ENCODE assay signal across 24 cellular contexts in genomic region chr5:142286111-142286510, GRCh38.
"Had no signal": no experiment of that assay in that cellular context is flagged by ENCODE, and none has a peak within 500 bp of the region (broad histone marks: within the 10 kb centered on the region; RNA-seq: fewer than 3 reads in every experiment).

No MANE protein-coding gene starts in this region.

- H3K9me3 ChIP-seq: esophagus squamous epithelium, heart right ventricle, left ventricle myocardium inferior, pancreas, prostate gland, thoracic aorta, upper lobe of right lung had no signal

- H3K27me3 ChIP-seq: brain microvascular endothelial cell, esophagus squamous epithelium, heart right ventricle, pancreas, upper lobe of right lung had no signal

- DNase-seq: activated CD4-positive, alpha-beta T cell treated with anti-CD3 and anti-CD28 coated beads, Interleukin-2, amount 10 ng/mL, durations not matched to agents 24 days and 14 days; activated CD4-positive, CD25-positive, alpha-beta regulatory T cell treated with anti-CD3 and anti-CD28 coated beads, Interleukin-2, amount 50 U/mL, for 72 hours; activated CD8-positive, alpha-beta T cell treated with anti-CD3 and anti-CD28 coated beads for 36 hours; activated gamma-delta T cell treated with Interleukin-2 at 50 U/mL for 16 hours; activated naive CD4-positive, alpha-beta T cell treated with anti-CD3 and anti-CD28 coated beads, Interleukin-2, amount 50 U/mL, for 16 hours; activated T-cell treated with anti-CD3 and anti-CD28 coated beads, Interleukin-2, amount 50 U/mL, for 4 hours; amniotic stem cell; brain microvascular endothelial cell; esophagus squamous epithelium; foreskin melanocyte; heart right ventricle; left ventricle myocardium inferior; naive B cell; nucleus accumbens; pancreas; retina; stimulated activated CD4-positive, alpha-beta T cell treated with anti-CD3 and anti-CD28 coated beads, Interleukin-4, amount 100 ng/mL, for 24 hours; upper lobe of right lung; WERI-Rb-1 had no signal

- H3K4me1 ChIP-seq: pancreas, prostate gland had no signal

- H3K36me3 ChIP-seq: brain microvascular endothelial cell, esophagus squamous epithelium, heart right ventricle, left ventricle myocardium inferior, pancreas, prostate gland, thoracic aorta, upper lobe of right lung, WERI-Rb-1 had no signal

- H3K27ac ChIP-seq: brain microvascular endothelial cell, epithelial cell of prostate, esophagus squamous epithelium, left ventricle myocardium inferior, pancreas, prostate gland, skin epidermis, thoracic aorta, upper lobe of right lung, WERI-Rb-1 had no signal

- H3K4me3 ChIP-seq: esophagus squamous epithelium, heart right ventricle, left ventricle myocardium inferior, lung, pancreas, prostate gland, skin epidermis, thoracic aorta, upper lobe of right lung had no signal
